In the genomic region with DNA sequence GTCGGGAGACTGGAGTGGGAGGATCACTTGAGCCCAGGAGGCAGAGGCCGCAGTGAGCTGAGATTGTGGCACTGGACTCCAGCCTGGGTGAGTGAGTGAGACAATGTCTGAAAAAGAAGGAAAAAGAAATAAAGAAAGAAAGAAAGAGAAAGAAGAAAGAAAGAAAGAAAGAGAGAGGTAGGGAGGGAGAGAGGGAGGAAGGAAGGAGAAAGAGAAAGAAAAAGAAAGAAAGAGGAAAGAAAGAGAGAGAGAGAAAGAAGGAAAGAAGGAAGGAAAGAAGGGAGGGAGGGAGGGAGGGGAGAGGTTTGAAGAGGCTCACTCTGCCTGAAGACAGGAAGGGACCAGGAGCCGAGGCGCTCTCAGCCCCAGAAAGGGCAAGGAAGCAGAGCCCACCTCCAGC, we compare ENCODE assay signal across 38 cellular contexts.
"Had no signal": no experiment of that assay in that cellular context is flagged by ENCODE, and none has a peak within 500 bp of the region (broad histone marks: within the 10 kb centered on the region; RNA-seq: fewer than 3 reads in every experiment).

No MANE protein-coding gene starts in this region.

- H3K4me3 Mint-ChIP-seq: activated CD4-positive, alpha-beta memory T cell treated with anti-CD3 and anti-CD28 coated beads, Interleukin-2, amount 10 ng/mL, durations not matched to agents 7 days and 5 days; activated CD4-positive, alpha-beta T cell treated with anti-CD3 and anti-CD28 coated beads for 36 hours; activated CD4-positive, alpha-beta T cell treated with anti-CD3 and anti-CD28 coated beads, Interleukin-2, amount 10 ng/mL, durations not matched to agents 7 days and 5 days; activated naive CD4-positive, alpha-beta T cell treated with anti-CD3 and anti-CD28 coated beads, Interleukin-2, amount 10 ng/mL, durations not matched to agents 7 days and 5 days; activated naive CD4-positive, alpha-beta T cell treated with anti-CD3 and anti-CD28 coated beads, Interleukin-2, amount 50 U/mL, for 24 hours; activated naive CD8-positive, alpha-beta T cell; activated naive CD8-positive, alpha-beta T cell treated with anti-CD3 and anti-CD28 coated beads, Interleukin-2, amount 10 ng/mL, durations not matched to agents 7 days and 5 days; activated naive CD8-positive, alpha-beta T cell treated with anti-CD3 and anti-CD28 coated beads, Interleukin-2, amount 50 U/mL, for 24 hours; activated T-cell treated with anti-CD3 and anti-CD28 coated beads, Interleukin-2, amount 50 U/mL, for 4 hours; activated T-cell treated with anti-CD3 and anti-CD28 coated beads, Interleukin-2, amount 50 U/mL, for 72 hours; activated T-helper 1 cell treated with anti-CD3 and anti-CD28 coated beads, Interleukin-12 subunit alpha, Interleukin-12 subunit beta, Interleukin-2, Interleukin-4 antibody, amounts not matched to agents 30 ng/mL and 10 ng/mL and 1 ng/mL, durations not matched to agents 14 hours and 24 hours and 36 hours; activated T-helper 17 cell treated with anti-CD3 and anti-CD28 coated beads, Interleukin-2, amount 50 U/mL, for 72 hours; brain; central memory CD8-positive, alpha-beta T cell; T-helper 1 cell treated with Interleukin-12 subunit alpha and Interleukin-12 subunit beta and Interleukin-4 antibody, amounts not matched to agents 30 μg/mL and 1 μg/mL, for 36 hours; T-helper 2 cell treated with Interferon-gamma antibody and Interleukin-4, amounts not matched to agents 5 μg/mL and 100 μg/mL, for 36 hours had no signal

- H3K4me1 ChIP-seq: ascending aorta had no signal

- FAIRE-seq: bronchial epithelial cell, TTC549 had no signal

- H3K9me3 Mint-ChIP-seq: activated CD4-positive, alpha-beta memory T cell treated with anti-CD3 and anti-CD28 coated beads, Interleukin-2, amount 10 ng/mL, durations not matched to agents 7 days and 5 days; activated CD4-positive, alpha-beta T cell treated with anti-CD3 and anti-CD28 coated beads, Interleukin-2, amount 10 ng/mL, durations not matched to agents 7 days and 5 days; activated naive CD4-positive, alpha-beta T cell treated with anti-CD3 and anti-CD28 coated beads, Interleukin-2, amount 10 ng/mL, durations not matched to agents 7 days and 5 days; activated naive CD4-positive, alpha-beta T cell treated with anti-CD3 and anti-CD28 coated beads, Interleukin-2, amount 50 U/mL, for 24 hours; activated naive CD8-positive, alpha-beta T cell treated with anti-CD3 and anti-CD28 coated beads, Interleukin-2, amount 10 ng/mL, durations not matched to agents 7 days and 5 days; activated naive CD8-positive, alpha-beta T cell treated with anti-CD3 and anti-CD28 coated beads, Interleukin-2, amount 50 U/mL, for 24 hours; activated T-cell treated with anti-CD3 and anti-CD28 coated beads, Interleukin-2, amount 50 U/mL, for 4 hours; activated T-cell treated with anti-CD3 and anti-CD28 coated beads, Interleukin-2, amount 50 U/mL, for 72 hours; activated T-helper 1 cell treated with anti-CD3 and anti-CD28 coated beads, Interleukin-12 subunit alpha, Interleukin-12 subunit beta, Interleukin-2, Interleukin-4 antibody, amounts not matched to agents 30 ng/mL and 10 ng/mL and 1 ng/mL, durations not matched to agents 14 hours and 24 hours and 36 hours; activated T-helper 17 cell treated with anti-CD3 and anti-CD28 coated beads, Interleukin-2, amount 50 U/mL, for 72 hours; brain; central memory CD8-positive, alpha-beta T cell; T-helper 1 cell treated with Interleukin-12 subunit alpha and Interleukin-12 subunit beta and Interleukin-4 antibody, amounts not matched to agents 30 μg/mL and 1 μg/mL, for 36 hours; T-helper 2 cell treated with Interferon-gamma antibody and Interleukin-4, amounts not matched to agents 5 μg/mL and 100 μg/mL, for 36 hours had no signal

- H3K27ac ChIP-seq: ascending aorta, cardiac muscle cell, VCaP had no signal

- ATAC-seq: activated CD4-positive, alpha-beta T cell treated with anti-CD3 and anti-CD28 coated beads for 36 hours; activated CD4-positive, CD25-positive, alpha-beta regulatory T cell treated with anti-CD3 and anti-CD28 coated beads, Interleukin-2, amount 50 U/mL, for 24 hours; activated naive CD8-positive, alpha-beta T cell treated with anti-CD3 and anti-CD28 coated beads, Interleukin-2, amount 50 U/mL, for 24 hours; activated T-cell treated with anti-CD3 and anti-CD28 coated beads, Interleukin-2, amount 50 U/mL, for 4 hours; activated T-cell treated with anti-CD3 and anti-CD28 coated beads, Interleukin-2, amount 50 U/mL, for 72 hours; activated T-helper 17 cell treated with anti-CD3 and anti-CD28 coated beads, Interleukin-2, amount 50 U/mL, for 72 hours had no signal

- H3K9me3 ChIP-seq: ascending aorta had no signal

- H3K27me3 Mint-ChIP-seq: activated CD4-positive, alpha-beta memory T cell treated with anti-CD3 and anti-CD28 coated beads, Interleukin-2, amount 10 ng/mL, durations not matched to agents 7 days and 5 days; activated CD4-positive, alpha-beta T cell treated with anti-CD3 and anti-CD28 coated beads for 36 hours; activated CD4-positive, alpha-beta T cell treated with anti-CD3 and anti-CD28 coated beads, Interleukin-2, amount 10 ng/mL, durations not matched to agents 7 days and 5 days; activated naive CD4-positive, alpha-beta T cell treated with anti-CD3 and anti-CD28 coated beads, Interleukin-2, amount 10 ng/mL, durations not matched to agents 7 days and 5 days; activated naive CD4-positive, alpha-beta T cell treated with anti-CD3 and anti-CD28 coated beads, Interleukin-2, amount 50 U/mL, for 24 hours; activated naive CD8-positive, alpha-beta T cell; activated naive CD8-positive, alpha-beta T cell treated with anti-CD3 and anti-CD28 coated beads, Interleukin-2, amount 10 ng/mL, durations not matched to agents 7 days and 5 days; activated naive CD8-positive, alpha-beta T cell treated with anti-CD3 and anti-CD28 coated beads, Interleukin-2, amount 50 U/mL, for 24 hours; activated T-helper 17 cell treated with anti-CD3 and anti-CD28 coated beads, Interleukin-2, amount 50 U/mL, for 72 hours; central memory CD8-positive, alpha-beta T cell had no signal

- H3K36me3 Mint-ChIP-seq: activated naive CD4-positive, alpha-beta T cell treated with anti-CD3 and anti-CD28 coated beads, Interleukin-2, amount 10 ng/mL, durations not matched to agents 7 days and 5 days; activated naive CD4-positive, alpha-beta T cell treated with anti-CD3 and anti-CD28 coated beads, Interleukin-2, amount 50 U/mL, for 24 hours; activated naive CD8-positive, alpha-beta T cell treated with anti-CD3 and anti-CD28 coated beads, Interleukin-2, amount 10 ng/mL, durations not matched to agents 7 days and 5 days; brain had no signal

- DNase-seq: activated CD4-positive, alpha-beta memory T cell treated with anti-CD3 and anti-CD28 coated beads, Interleukin-2, amount 10 ng/mL, durations not matched to agents 7 days and 5 days; activated CD4-positive, alpha-beta T cell treated with anti-CD3 and anti-CD28 coated beads for 1 hour; activated CD4-positive, alpha-beta T cell treated with anti-CD3 and anti-CD28 coated beads for 36 hours; activated CD4-positive, alpha-beta T cell treated with anti-CD3 and anti-CD28 coated beads for 48 hours; activated CD4-positive, alpha-beta T cell treated with anti-CD3 and anti-CD28 coated beads, Interleukin-2, amount 10 ng/mL, durations not matched to agents 7 days and 5 days; activated CD4-positive, alpha-beta T cell treated with anti-CD3 and anti-CD28 coated beads, Interleukin-2, amount 50 U/mL, for 48 hours; activated CD4-positive, CD25-positive, alpha-beta regulatory T cell; activated CD8-positive, alpha-beta memory T cell treated with anti-CD3 and anti-CD28 coated beads, Interleukin-2, amount 50 U/mL, for 4 hours; activated effector memory CD4-positive, alpha-beta T cell treated with anti-CD3 and anti-CD28 coated beads, Interleukin-2, amount 50 U/mL, for 16 hours; activated naive CD4-positive, alpha-beta T cell treated with anti-CD3 and anti-CD28 coated beads, Interleukin-2, amount 10 ng/mL, durations not matched to agents 7 days and 5 days; activated naive CD4-positive, alpha-beta T cell treated with Interleukin-2 at 50 U/mL for 16 hours; activated naive CD8-positive, alpha-beta T cell treated with anti-CD3 and anti-CD28 coated beads, Interleukin-2, amount 10 ng/mL, durations not matched to agents 7 days and 5 days; activated naive CD8-positive, alpha-beta T cell treated with anti-CD3 and anti-CD28 coated beads, Interleukin-2, amount 50 U/mL, for 24 hours; activated T-cell treated with anti-CD3 and anti-CD28 coated beads for 4 hours; activated T-cell treated with anti-CD3 and anti-CD28 coated beads, Interleukin-2, amount 50 U/mL, for 1 hour; activated T-cell treated with anti-CD3 and anti-CD28 coated beads, Interleukin-2, amount 50 U/mL, for 4 hours; activated T-cell treated with anti-CD3 and anti-CD28 coated beads, Interleukin-2, amount 50 U/mL, for 72 hours; amygdala; anterior cingulate cortex; caudate nucleus; cerebellar nuclear complex; T-helper 1 cell; T-helper 2 cell; T-helper 9 cell had no signal

- H3K4me3 ChIP-seq: ascending aorta, cardiac muscle cell had no signal

- H3K36me3 ChIP-seq: cardiac muscle cell had no signal

- H3K27ac Mint-ChIP-seq: activated CD4-positive, alpha-beta memory T cell treated with anti-CD3 and anti-CD28 coated beads, Interleukin-2, amount 10 ng/mL, durations not matched to agents 7 days and 5 days; activated CD4-positive, alpha-beta T cell treated with anti-CD3 and anti-CD28 coated beads for 36 hours; activated CD4-positive, alpha-beta T cell treated with anti-CD3 and anti-CD28 coated beads, Interleukin-2, amount 10 ng/mL, durations not matched to agents 7 days and 5 days; activated naive CD4-positive, alpha-beta T cell treated with anti-CD3 and anti-CD28 coated beads, Interleukin-2, amount 10 ng/mL, durations not matched to agents 7 days and 5 days; activated naive CD4-positive, alpha-beta T cell treated with anti-CD3 and anti-CD28 coated beads, Interleukin-2, amount 50 U/mL, for 24 hours; activated naive CD8-positive, alpha-beta T cell; activated naive CD8-positive, alpha-beta T cell treated with anti-CD3 and anti-CD28 coated beads, Interleukin-2, amount 10 ng/mL, durations not matched to agents 7 days and 5 days; activated naive CD8-positive, alpha-beta T cell treated with anti-CD3 and anti-CD28 coated beads, Interleukin-2, amount 50 U/mL, for 24 hours; activated T-cell treated with anti-CD3 and anti-CD28 coated beads, Interleukin-2, amount 50 U/mL, for 72 hours; activated T-helper 1 cell treated with anti-CD3 and anti-CD28 coated beads, Interleukin-12 subunit alpha, Interleukin-12 subunit beta, Interleukin-2, Interleukin-4 antibody, amounts not matched to agents 30 ng/mL and 10 ng/mL and 1 ng/mL, durations not matched to agents 14 hours and 24 hours and 36 hours; activated T-helper 17 cell treated with anti-CD3 and anti-CD28 coated beads, Interleukin-2, amount 50 U/mL, for 72 hours; brain; T-helper 1 cell treated with Interleukin-12 subunit alpha and Interleukin-12 subunit beta and Interleukin-4 antibody, amounts not matched to agents 30 μg/mL and 1 μg/mL, for 36 hours; T-helper 2 cell treated with Interferon-gamma antibody and Interleukin-4, amounts not matched to agents 5 μg/mL and 100 μg/mL, for 36 hours had no signal

- H3K27me3 ChIP-seq: ascending aorta, cardiac muscle cell had no signal

- H3K4me1 Mint-ChIP-seq: activated CD4-positive, alpha-beta memory T cell treated with anti-CD3 and anti-CD28 coated beads, Interleukin-2, amount 10 ng/mL, durations not matched to agents 7 days and 5 days; activated CD4-positive, alpha-beta T cell treated with anti-CD3 and anti-CD28 coated beads for 36 hours; activated CD4-positive, alpha-beta T cell treated with anti-CD3 and anti-CD28 coated beads, Interleukin-2, amount 10 ng/mL, durations not matched to agents 7 days and 5 days; activated naive CD4-positive, alpha-beta T cell treated with anti-CD3 and anti-CD28 coated beads, Interleukin-2, amount 10 ng/mL, durations not matched to agents 7 days and 5 days; activated naive CD4-positive, alpha-beta T cell treated with anti-CD3 and anti-CD28 coated beads, Interleukin-2, amount 50 U/mL, for 24 hours; activated naive CD8-positive, alpha-beta T cell treated with anti-CD3 and anti-CD28 coated beads, Interleukin-2, amount 10 ng/mL, durations not matched to agents 7 days and 5 days; activated naive CD8-positive, alpha-beta T cell treated with anti-CD3 and anti-CD28 coated beads, Interleukin-2, amount 50 U/mL, for 24 hours; activated T-helper 17 cell treated with anti-CD3 and anti-CD28 coated beads, Interleukin-2, amount 50 U/mL, for 72 hours; brain; central memory CD8-positive, alpha-beta T cell had no signal
